ENCODE assay signal across 8 cellular contexts in the genomic region with DNA sequence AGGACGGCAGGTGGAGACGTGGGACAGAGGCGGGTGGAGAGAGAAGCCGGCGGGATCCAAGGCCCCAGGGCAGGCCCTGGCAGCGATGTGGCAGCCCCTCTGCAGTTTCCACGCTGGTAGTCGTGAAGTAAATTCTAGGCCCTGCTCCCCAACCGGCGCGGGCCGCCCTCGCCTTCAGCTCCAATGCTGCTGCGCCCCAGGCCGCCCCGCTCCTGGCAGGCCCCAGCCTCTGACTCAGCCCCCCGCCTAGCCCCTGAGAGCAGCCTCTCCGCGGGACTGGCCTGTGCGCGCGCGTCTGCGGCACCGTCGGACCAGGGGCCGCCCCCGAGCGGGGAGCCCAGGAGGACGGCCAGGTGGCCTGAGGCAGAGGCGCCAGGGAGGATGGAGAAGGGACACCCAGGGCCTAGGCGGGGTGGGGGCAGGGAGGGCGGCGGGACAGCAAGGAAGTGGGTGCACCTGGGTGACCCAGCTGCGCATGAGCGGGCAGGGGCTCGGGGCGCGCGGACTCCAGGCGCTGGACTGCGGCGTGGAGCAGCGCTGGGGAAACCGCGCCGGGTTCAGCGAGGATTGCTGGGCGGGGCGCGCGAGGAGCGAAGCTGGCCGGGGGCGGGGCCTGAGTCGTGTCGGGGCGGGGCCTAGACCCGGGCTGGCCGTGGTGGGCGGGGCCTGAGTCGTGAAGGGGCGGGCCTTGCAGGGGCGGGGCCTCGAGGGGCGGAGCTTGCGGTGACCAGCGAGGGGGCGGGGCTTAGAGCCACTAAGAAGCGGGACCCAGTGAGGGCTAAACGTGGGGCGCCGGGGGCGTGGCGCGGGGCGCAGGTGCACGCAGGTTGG.
A peak's percentile ranks its signal among the peaks of the same experiment; 100 is the strongest.
DNase-seq lines count a peak whose midpoint lies in the region; ATAC-seq and TF ChIP-seq lines count a peak whose summit lies in the region.

No MANE protein-coding gene starts in this region.

- H3K4me1 ChIP-seq in HEK293 (ENCODE audit: control insufficient read depth, insufficient read depth, low read length): no peaks in the 10 kb centered on the region

- ATAC-seq in HG02870 (IDR thresholded peaks at IDR 0.05; ENCODE audit: unreplicated experiment): no peak

- POLR2A ChIA-PET in HEK293 (lab: Yijun Ruan, JAX): interaction anchor here (0.7 to 1.5 kb wide), 12 partner anchors 16 to 459 kb away, joined by 3 to 9 read pairs (median 4); a partner anchor contains a TSS

- H3K36me3 ChIP-seq in HEK293 (ENCODE audit: control insufficient read depth in 2 of 2, insufficient read depth in 1 of 2, low read length in 2 of 2): no peaks in the 10 kb centered on the region

- TF ChIP-seq CTCF in HEK293 (tag by site-specific recombination; IDR thresholded peaks at IDR 0.05) (peak; percentile 36; the same call in 1 of the 2 replicates), cardiac fibroblast (IDR thresholded peaks at IDR 0.05; ENCODE audit: low read depth, low read length) (no peak)

- DNase-seq in ELF-1 (ENCODE audit: low read depth, low spot score): peak; percentile 52
- peak; percentile 19 for DNase-seq in NCI-H1694 treated with DMSO at 0.1 percent for 48 hours (lab: John Stamatoyannopoulos, UW)
- DNase-seq in activated CD4-positive, CD25-positive, alpha-beta regulatory T cell (lab: John Stamatoyannopoulos, UW): peak; percentile 93 to 99 (median 96)
- peak; percentile 87 to 89 for DNase-seq in cardiac fibroblast (ENCODE audit: low read depth in 2 of 2)
- DNase-seq in inferior parietal cortex (ENCODE audit: extremely low spot score): peak; percentile 57
- peak; percentile 47 for DNase-seq in smooth muscle cell of the brain vasculature (ENCODE audit: low read depth, low spot score)

- CTCF ChIA-PET in HEK293 (lab: Yijun Ruan, JAX): interaction anchor here (0.7 to 2.2 kb wide), 3 partner anchors 39 to 60 kb away, joined by 3 to 9 read pairs (median 4); no protein-coding TSS in a partner anchor

- H3K4me3 ChIP-seq in HEK293 (ENCODE audit: low read depth, low read length) (peak overlapping the region; percentile 40), cardiac fibroblast (replicated peaks in 1 of 2; ENCODE audit: low read depth in 2 of 2, low read length in 2 of 2) (peak overlapping the region; percentile 33 to 50)

- H3K27ac ChIP-seq in HEK293 (ENCODE audit: extremely low read depth, low read depth, low read length): no peak overlapping the region; the same call in 1 of the 2 replicates

- no peaks in the 10 kb centered on the region for H3K9me3 ChIP-seq in HEK293 (ENCODE audit: control insufficient read depth, insufficient read depth, low read depth, low read length)

TF ChIP-seq in HEK293, 187 proteins besides CTCF, POLR2A, EP300 and RAD21 (continues in another document):
- TF ChIP-seq ZNF19 (tag by site-specific recombination; IDR thresholded peaks at IDR 0.05; ENCODE audit: low read depth): no peak
- TF ChIP-seq ZNF548 (tag by site-specific recombination; IDR thresholded peaks at IDR 0.05): no peak
- TF ChIP-seq, protein P1, sequence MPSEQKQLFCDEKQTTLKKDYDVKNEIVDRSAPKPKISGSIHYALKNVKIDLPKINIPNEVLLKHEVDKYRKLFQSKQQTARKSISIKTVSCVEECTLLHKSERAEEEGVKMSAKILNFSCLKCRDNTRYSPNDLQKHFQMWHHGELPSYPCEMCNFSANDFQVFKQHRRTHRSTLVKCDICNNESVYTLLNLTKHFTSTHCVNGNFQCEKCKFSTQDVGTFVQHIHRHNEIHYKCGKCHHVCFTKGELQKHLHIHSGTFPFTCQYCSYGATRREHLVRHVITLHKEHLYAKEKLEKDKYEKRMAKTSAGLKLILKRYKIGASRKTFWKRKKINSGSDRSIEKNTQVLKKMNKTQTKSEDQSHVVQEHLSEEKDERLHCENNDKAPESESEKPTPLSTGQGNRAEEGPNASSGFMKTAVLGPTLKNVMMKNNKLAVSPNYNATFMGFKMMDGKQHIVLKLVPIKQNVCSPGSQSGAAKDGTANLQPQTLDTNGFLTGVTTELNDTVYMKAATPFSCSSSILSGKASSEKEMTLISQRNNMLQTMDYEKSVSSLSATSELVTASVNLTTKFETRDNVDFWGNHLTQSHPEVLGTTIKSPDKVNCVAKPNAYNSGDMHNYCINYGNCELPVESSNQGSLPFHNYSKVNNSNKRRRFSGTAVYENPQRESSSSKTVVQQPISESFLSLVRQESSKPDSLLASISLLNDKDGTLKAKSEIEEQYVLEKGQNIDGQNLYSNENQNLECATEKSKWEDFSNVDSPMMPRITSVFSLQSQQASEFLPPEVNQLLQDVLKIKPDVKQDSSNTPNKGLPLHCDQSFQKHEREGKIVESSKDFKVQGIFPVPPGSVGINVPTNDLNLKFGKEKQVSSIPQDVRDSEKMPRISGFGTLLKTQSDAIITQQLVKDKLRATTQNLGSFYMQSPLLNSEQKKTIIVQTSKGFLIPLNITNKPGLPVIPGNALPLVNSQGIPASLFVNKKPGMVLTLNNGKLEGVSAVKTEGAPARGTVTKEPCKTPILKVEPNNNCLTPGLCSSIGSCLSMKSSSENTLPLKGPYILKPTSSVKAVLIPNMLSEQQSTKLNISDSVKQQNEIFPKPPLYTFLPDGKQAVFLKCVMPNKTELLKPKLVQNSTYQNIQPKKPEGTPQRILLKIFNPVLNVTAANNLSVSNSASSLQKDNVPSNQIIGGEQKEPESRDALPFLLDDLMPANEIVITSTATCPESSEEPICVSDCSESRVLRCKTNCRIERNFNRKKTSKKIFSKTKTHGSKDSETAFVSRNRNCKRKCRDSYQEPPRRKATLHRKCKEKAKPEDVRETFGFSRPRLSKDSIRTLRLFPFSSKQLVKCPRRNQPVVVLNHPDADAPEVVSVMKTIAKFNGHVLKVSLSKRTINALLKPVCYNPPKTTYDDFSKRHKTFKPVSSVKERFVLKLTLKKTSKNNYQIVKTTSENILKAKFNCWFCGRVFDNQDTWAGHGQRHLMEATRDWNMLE (tag by site-specific recombination; conservative IDR thresholded peaks at IDR 0.05; ENCODE audit: low read depth): no peak
- 0 out of 2 replicates have a peak, but pooled peaks have one; percentile 20 for TF ChIP-seq ZNF341 (tag by site-specific recombination; IDR thresholded peaks at IDR 0.05; ENCODE audit: low read depth)
- TF ChIP-seq ZNF133 (tag by site-specific recombination; IDR thresholded peaks at IDR 0.05): no peak
- no peak; the same call in 1 of the 2 replicates for TF ChIP-seq KLF16 (tag by site-specific recombination; IDR thresholded peaks at IDR 0.05)
- no peak for TF ChIP-seq ZNF433 (tag by site-specific recombination; IDR thresholded peaks at IDR 0.05; ENCODE audit: low read depth)
- TF ChIP-seq, protein P2, sequence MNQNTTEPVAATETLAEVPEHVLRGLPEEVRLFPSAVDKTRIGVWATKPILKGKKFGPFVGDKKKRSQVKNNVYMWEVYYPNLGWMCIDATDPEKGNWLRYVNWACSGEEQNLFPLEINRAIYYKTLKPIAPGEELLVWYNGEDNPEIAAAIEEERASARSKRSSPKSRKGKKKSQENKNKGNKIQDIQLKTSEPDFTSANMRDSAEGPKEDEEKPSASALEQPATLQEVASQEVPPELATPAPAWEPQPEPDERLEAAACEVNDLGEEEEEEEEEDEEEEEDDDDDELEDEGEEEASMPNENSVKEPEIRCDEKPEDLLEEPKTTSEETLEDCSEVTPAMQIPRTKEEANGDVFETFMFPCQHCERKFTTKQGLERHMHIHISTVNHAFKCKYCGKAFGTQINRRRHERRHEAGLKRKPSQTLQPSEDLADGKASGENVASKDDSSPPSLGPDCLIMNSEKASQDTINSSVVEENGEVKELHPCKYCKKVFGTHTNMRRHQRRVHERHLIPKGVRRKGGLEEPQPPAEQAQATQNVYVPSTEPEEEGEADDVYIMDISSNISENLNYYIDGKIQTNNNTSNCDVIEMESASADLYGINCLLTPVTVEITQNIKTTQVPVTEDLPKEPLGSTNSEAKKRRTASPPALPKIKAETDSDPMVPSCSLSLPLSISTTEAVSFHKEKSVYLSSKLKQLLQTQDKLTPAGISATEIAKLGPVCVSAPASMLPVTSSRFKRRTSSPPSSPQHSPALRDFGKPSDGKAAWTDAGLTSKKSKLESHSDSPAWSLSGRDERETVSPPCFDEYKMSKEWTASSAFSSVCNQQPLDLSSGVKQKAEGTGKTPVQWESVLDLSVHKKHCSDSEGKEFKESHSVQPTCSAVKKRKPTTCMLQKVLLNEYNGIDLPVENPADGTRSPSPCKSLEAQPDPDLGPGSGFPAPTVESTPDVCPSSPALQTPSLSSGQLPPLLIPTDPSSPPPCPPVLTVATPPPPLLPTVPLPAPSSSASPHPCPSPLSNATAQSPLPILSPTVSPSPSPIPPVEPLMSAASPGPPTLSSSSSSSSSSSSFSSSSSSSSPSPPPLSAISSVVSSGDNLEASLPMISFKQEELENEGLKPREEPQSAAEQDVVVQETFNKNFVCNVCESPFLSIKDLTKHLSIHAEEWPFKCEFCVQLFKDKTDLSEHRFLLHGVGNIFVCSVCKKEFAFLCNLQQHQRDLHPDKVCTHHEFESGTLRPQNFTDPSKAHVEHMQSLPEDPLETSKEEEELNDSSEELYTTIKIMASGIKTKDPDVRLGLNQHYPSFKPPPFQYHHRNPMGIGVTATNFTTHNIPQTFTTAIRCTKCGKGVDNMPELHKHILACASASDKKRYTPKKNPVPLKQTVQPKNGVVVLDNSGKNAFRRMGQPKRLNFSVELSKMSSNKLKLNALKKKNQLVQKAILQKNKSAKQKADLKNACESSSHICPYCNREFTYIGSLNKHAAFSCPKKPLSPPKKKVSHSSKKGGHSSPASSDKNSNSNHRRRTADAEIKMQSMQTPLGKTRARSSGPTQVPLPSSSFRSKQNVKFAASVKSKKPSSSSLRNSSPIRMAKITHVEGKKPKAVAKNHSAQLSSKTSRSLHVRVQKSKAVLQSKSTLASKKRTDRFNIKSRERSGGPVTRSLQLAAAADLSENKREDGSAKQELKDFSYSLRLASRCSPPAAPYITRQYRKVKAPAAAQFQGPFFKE (tag by site-specific recombination; IDR thresholded peaks at IDR 0.05; ENCODE audit: borderline replicate concordance): no peak
- TF ChIP-seq, protein P3, sequence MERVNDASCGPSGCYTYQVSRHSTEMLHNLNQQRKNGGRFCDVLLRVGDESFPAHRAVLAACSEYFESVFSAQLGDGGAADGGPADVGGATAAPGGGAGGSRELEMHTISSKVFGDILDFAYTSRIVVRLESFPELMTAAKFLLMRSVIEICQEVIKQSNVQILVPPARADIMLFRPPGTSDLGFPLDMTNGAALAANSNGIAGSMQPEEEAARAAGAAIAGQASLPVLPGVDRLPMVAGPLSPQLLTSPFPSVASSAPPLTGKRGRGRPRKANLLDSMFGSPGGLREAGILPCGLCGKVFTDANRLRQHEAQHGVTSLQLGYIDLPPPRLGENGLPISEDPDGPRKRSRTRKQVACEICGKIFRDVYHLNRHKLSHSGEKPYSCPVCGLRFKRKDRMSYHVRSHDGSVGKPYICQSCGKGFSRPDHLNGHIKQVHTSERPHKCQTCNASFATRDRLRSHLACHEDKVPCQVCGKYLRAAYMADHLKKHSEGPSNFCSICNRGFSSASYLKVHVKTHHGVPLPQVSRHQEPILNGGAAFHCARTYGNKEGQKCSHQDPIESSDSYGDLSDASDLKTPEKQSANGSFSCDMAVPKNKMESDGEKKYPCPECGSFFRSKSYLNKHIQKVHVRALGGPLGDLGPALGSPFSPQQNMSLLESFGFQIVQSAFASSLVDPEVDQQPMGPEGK (tag by site-specific recombination; IDR thresholded peaks at IDR 0.05): peak; percentile 89
- no peak for TF ChIP-seq ZNF416 (tag by site-specific recombination; IDR thresholded peaks at IDR 0.05)

Comparison
In these comparisons a context has a peak if more than half of its experiments do, and no peak if none do; other contexts are left out.
1. DNase-seq: peak in every context shown above with its lines; median percentile 96 in activated CD4-positive, CD25-positive, alpha-beta regulatory T cell; 88 in cardiac fibroblast; 57 in inferior parietal cortex; 52 in ELF-1; 47 in smooth muscle cell of the brain vasculature; 19 in NCI-H1694 treated with DMSO at 0.1 percent for 48 hours.